ENCODE assay signal across 23 cellular contexts in genomic region chr12:84435682-84436081, GRCh38.
"Had no signal": no experiment of that assay in that cellular context is flagged by ENCODE, and none has a peak within 500 bp of the region (broad histone marks: within the 10 kb centered on the region; RNA-seq: fewer than 3 reads in every experiment).

No MANE protein-coding gene starts in this region.

- H3K27me3 ChIP-seq: SJSA1 had no signal

- H3K27ac ChIP-seq: HL-60, KMS-11, SJSA1, SK-N-MC had no signal

- H3K9me3 ChIP-seq: SJSA1 had no signal

- H3K4me3 ChIP-seq: K562, SJSA1, SK-N-MC had no signal

- H3K4me1 Mint-ChIP-seq: IgD-negative memory B cell had no signal

- H3K4me1 ChIP-seq: SJSA1 had no signal

- H3K27ac Mint-ChIP-seq: IgD-negative memory B cell had no signal

- H3K27me3 Mint-ChIP-seq: IgD-negative memory B cell had no signal

- ATAC-seq: K562 had no signal

- DNase-seq: Kasumi-1, MM.1S, NCI-H1092 treated with DMSO at 0.1 percent for 48 hours, NCI-H1436, NCI-H187, NCI-H2029, NCI-H2081 treated with DMSO at 0.1 percent for 48 hours, NCI-H2171, NCI-H226, NCI-H446, NCI-H510A, NCI-H524 treated with DMSO at 0.1 percent for 48 hours, NCI-H69, NCI-H774, Right ventricle myocardium superior, RPMI8226, SIG-M5 had no signal

- H3K36me3 Mint-ChIP-seq: IgD-negative memory B cell had no signal

- H3K4me3 Mint-ChIP-seq: IgD-negative memory B cell had no signal

- H3K36me3 ChIP-seq: SJSA1 had no signal
